ENCODE assay signal across 10 cellular contexts in genomic region chr12:49298160-49298559, GRCh38. TPM values are rescaled to one million over a fixed set of nuclear protein-coding genes. Genes with fewer than 3 reads are reported as not detected.
DNase-seq lines count a peak whose midpoint lies in the region; ATAC-seq and TF ChIP-seq lines count a peak whose summit lies in the region.
"Had no signal": no experiment of that assay in that cellular context is flagged by ENCODE, and none has a peak within 500 bp of the region (broad histone marks: within the 10 kb centered on the region; RNA-seq: fewer than 3 reads in every experiment).

No MANE protein-coding gene starts in this region.

- no peak for TF ChIP-seq POLR2A in breast epithelium (IDR thresholded peaks at IDR 0.05)

- DNase-seq in AG20443 (ENCODE audit: low spot score) (peak; percentile 17), ELR (ENCODE audit: low read depth) (peak; percentile 28), RPMI7951 (ENCODE audit: low read depth) (peak; percentile 26), foreskin keratinocyte (no peak), NCI-H1105 (lab: John Stamatoyannopoulos, UW) (no peak), DMS 273 (lab: John Stamatoyannopoulos, UW; ENCODE audit: unreplicated experiment) (no peak), breast epithelium (ENCODE audit: low spot score in 2 of 2) (no peak), SKM-1 treated with dmso at 0.1 percent for 144 hours (lab: John Stamatoyannopoulos, UW; ENCODE audit: unreplicated experiment) (no peak)
- DNase-seq: activated CD4-positive, alpha-beta T cell treated with anti-CD3 and anti-CD28 coated beads for 1 hour had no signal

- H3K36me3 ChIP-seq in breast epithelium: no peaks in the 10 kb centered on the region
- H3K36me3 ChIP-seq: upper lobe of left lung had no signal

- H3K27me3 ChIP-seq in foreskin keratinocyte (peaks cover 59% of the 10 kb centered on the region), breast epithelium (peaks cover 11 to 51% of the 10 kb centered on the region in 2 donors)

- intact Hi-C loops in breast epithelium (cut with DNase I; ENCODE audit: low total_unique reads): loop anchor here (1.0 to 5.0 kb wide), 2 partner anchors 8 to 399 kb away; no protein-coding TSS in a partner anchor

- ATAC-seq in foreskin keratinocyte: no peak

- no peak overlapping the region for H3K4me3 ChIP-seq in breast epithelium

- peak; percentile 32 for TF ChIP-seq CTCF in foreskin keratinocyte (conservative IDR thresholded peaks at IDR 0.05)
- no peak for TF ChIP-seq CTCF in breast epithelium (IDR thresholded peaks at IDR 0.05)

- H3K4me1 ChIP-seq in foreskin keratinocyte (no peaks in the 10 kb centered on the region), breast epithelium (peaks cover 0 to 7% of the 10 kb centered on the region in 2 donors)

- H3K9me3 ChIP-seq in breast epithelium: no peaks in the 10 kb centered on the region
- H3K9me3 ChIP-seq: upper lobe of left lung had no signal

- H3K27ac ChIP-seq in foreskin keratinocyte: no peak overlapping the region
- no peak overlapping the region for H3K27ac ChIP-seq in breast epithelium
- H3K27ac ChIP-seq: upper lobe of left lung had no signal

RNA-seq across cellular contexts. Expression of gene PRPH, which starts 3.2 kb away (rescaled TPM):
- 0.12 TPM in 1 of 2 replicates, not detected in the other for total RNA-seq in RPMI7951 (2014; rRNA removed; shearing (Covaris generic))
- total RNA-seq in foreskin keratinocyte (0.34 TPM in 1 of 2 replicates, not detected in the other), breast epithelium (1 to 10 TPM in 1 of 3 donors, under 1 TPM in 1, not detected in 1; 0.96 to 2.0 TPM)
- 0.04 TPM in 1 of 2 replicates, not detected in the other for polyA plus RNA-seq in foreskin keratinocyte

RNA-seq across cellular contexts. Expression of gene TROAP, which starts 24.9 kb away (rescaled TPM):
- 49.3 and 59.5 TPM in 2 replicates for total RNA-seq in RPMI7951 (2014; rRNA removed; shearing (Covaris generic))
- total RNA-seq in foreskin keratinocyte: 36.3 and 46.3 TPM in 2 replicates
- polyA plus RNA-seq in foreskin keratinocyte: 41.2 and 59.7 TPM in 2 replicates
- 1 to 10 TPM in 1 of 3 donors, under 1 TPM in 2; 0.29 to 1.8 (median 0.66) TPM for total RNA-seq in breast epithelium

RNA-seq across cellular contexts. Expression of gene TUBA1C, which starts 33.3 kb away (rescaled TPM):
- 1,253 and 1,613 TPM in 2 replicates for total RNA-seq in RPMI7951 (2014; rRNA removed; shearing (Covaris generic))
- total RNA-seq in foreskin keratinocyte: 1,116 and 1,321 TPM in 2 replicates
- polyA plus RNA-seq in foreskin keratinocyte: 1,211 and 1,475 TPM in 2 replicates
- total RNA-seq in breast epithelium: 100 to 1,000 TPM in 1 of 3 donors, 10 to 100 TPM in 2; 91.9 to 123 (median 97.3) TPM

RNA-seq across cellular contexts. Expression of gene C1QL4, which starts 38.8 kb away (rescaled TPM):
- total RNA-seq in RPMI7951 (2014; rRNA removed; shearing (Covaris generic)): 1.7 and 3.3 TPM in 2 replicates
- 0.28 and 0.34 TPM in 2 replicates for total RNA-seq in foreskin keratinocyte
- 0.29 and 0.48 TPM in 2 replicates for polyA plus RNA-seq in foreskin keratinocyte
- total RNA-seq in breast epithelium: under 1 TPM in 2 of 3 donors, not detected in 1; 0.33 to 0.44 TPM
- total RNA-seq: upper lobe of left lung had no signal

RNA-seq across cellular contexts. Expression of gene DNAJC22, which starts 48.5 kb away (rescaled TPM):
- 7.9 and 10.4 TPM in 2 replicates for total RNA-seq in RPMI7951 (2014; rRNA removed; shearing (Covaris generic))
- total RNA-seq in foreskin keratinocyte (0.04 TPM in 1 of 2 replicates, not detected in the other), breast epithelium (1 to 10 TPM in 2 of 3 donors, not detected in 1; 3.6 to 5.0 TPM)
- polyA plus RNA-seq in foreskin keratinocyte: not detected in 2 replicates

Comparison
In these comparisons a context has a peak if more than half of its experiments do, and no peak if none do; other contexts are left out.
1. DNase-seq: peak in AG20443 (single experiment), ELR (single experiment) and RPMI7951 (single experiment); none in foreskin keratinocyte (0 of 2), NCI-H1105 (single experiment), DMS 273 (single experiment), breast epithelium (0 of 2) and SKM-1 treated with dmso at 0.1 percent for 144 hours (single experiment).
2. RNA of gene TROAP, which starts 24.9 kb away (total RNA-seq): 49.3 to 59.5 TPM in RPMI7951 and 36.3 to 46.3 TPM in foreskin keratinocyte; 0.29 to 1.8 TPM in breast epithelium; every median in the first group is over 10 times any median in the second.